8 cellular contexts compared by ENCODE assay signal in genomic region chr2:111883661-111884591, GRCh38. TPM values are rescaled to one million over a fixed set of nuclear protein-coding genes. Genes with fewer than 3 reads are reported as not detected.
DNase-seq lines count a peak whose midpoint lies in the region; ATAC-seq and TF ChIP-seq lines count a peak whose summit lies in the region.

A gene with protein sequence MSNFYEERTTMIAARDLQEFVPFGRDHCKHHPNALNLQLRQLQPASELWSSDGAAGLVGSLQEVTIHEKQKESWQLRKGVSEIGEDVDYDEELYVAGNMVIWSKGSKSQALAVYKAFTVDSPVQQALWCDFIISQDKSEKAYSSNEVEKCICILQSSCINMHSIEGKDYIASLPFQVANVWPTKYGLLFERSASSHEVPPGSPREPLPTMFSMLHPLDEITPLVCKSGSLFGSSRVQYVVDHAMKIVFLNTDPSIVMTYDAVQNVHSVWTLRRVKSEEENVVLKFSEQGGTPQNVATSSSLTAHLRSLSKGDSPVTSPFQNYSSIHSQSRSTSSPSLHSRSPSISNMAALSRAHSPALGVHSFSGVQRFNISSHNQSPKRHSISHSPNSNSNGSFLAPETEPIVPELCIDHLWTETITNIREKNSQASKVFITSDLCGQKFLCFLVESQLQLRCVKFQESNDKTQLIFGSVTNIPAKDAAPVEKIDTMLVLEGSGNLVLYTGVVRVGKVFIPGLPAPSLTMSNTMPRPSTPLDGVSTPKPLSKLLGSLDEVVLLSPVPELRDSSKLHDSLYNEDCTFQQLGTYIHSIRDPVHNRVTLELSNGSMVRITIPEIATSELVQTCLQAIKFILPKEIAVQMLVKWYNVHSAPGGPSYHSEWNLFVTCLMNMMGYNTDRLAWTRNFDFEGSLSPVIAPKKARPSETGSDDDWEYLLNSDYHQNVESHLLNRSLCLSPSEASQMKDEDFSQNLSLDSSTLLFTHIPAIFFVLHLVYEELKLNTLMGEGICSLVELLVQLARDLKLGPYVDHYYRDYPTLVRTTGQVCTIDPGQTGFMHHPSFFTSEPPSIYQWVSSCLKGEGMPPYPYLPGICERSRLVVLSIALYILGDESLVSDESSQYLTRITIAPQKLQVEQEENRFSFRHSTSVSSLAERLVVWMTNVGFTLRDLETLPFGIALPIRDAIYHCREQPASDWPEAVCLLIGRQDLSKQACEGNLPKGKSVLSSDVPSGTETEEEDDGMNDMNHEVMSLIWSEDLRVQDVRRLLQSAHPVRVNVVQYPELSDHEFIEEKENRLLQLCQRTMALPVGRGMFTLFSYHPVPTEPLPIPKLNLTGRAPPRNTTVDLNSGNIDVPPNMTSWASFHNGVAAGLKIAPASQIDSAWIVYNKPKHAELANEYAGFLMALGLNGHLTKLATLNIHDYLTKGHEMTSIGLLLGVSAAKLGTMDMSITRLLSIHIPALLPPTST (N-terminal part only) (minus strand): TSS chr2:111884193. CDS start chr2:111880825, 3,368 bp downstream.

- H3K36me3 Mint-ChIP-seq in T-helper 1 cell treated with Interleukin-12 subunit alpha and Interleukin-12 subunit beta and Interleukin-4 antibody, amounts not matched to agents 30 μg/mL and 1 μg/mL, for 36 hours (ENCODE audit: low read depth) = peaks cover under 1% of the 10 kb centered on the region

- in situ Hi-C loops in GM13976 (cut with MboI; ENCODE audit: low sequenced_read_pairs, unreplicated experiment) = no loop called here

- peak within 1 kb of the TSS; percentile 97 for H3K4me3 Mint-ChIP-seq in T-helper 1 cell treated with Interleukin-12 subunit alpha and Interleukin-12 subunit beta and Interleukin-4 antibody, amounts not matched to agents 30 μg/mL and 1 μg/mL, for 36 hours

- H3K36me3 ChIP-seq in urinary bladder (ENCODE audit: insufficient read depth) = no peaks in the 10 kb centered on the region

- peak within 1 kb of the TSS; percentile 85 for H3K27ac Mint-ChIP-seq in T-helper 1 cell treated with Interleukin-12 subunit alpha and Interleukin-12 subunit beta and Interleukin-4 antibody, amounts not matched to agents 30 μg/mL and 1 μg/mL, for 36 hours

- H3K27ac ChIP-seq in urinary bladder (ENCODE audit: low read depth) = peak within 1 kb of the TSS; percentile 82

- no peak for TF ChIP-seq CTCF in GM13976 (IDR thresholded peaks at IDR 0.05; ENCODE audit: borderline replicate concordance, control extremely low read depth, extremely low read depth, insufficient read depth, missing control alignments)

- DNase-seq in GM13976 (ENCODE audit: low spot score) (peak; percentile 90), NCI-H1417 (lab: John Stamatoyannopoulos, UW) (peak; percentile 70 to 93 (median 91)), amniotic stem cell (lab: John Stamatoyannopoulos, UW) (peak; percentile 58), left ventricle myocardium superior (peak; percentile 92), pulmonary artery endothelial cell (ENCODE audit: low read depth, low spot score) (no peak)

- peaks cover 14% of the 10 kb centered on the region for H3K4me1 Mint-ChIP-seq in T-helper 1 cell treated with Interleukin-12 subunit alpha and Interleukin-12 subunit beta and Interleukin-4 antibody, amounts not matched to agents 30 μg/mL and 1 μg/mL, for 36 hours (ENCODE audit: low read depth)

- ATAC-seq in HG02763 (IDR thresholded peaks at IDR 0.05; ENCODE audit: unreplicated experiment) (peak; percentile 90), left ventricle myocardium superior (peak; percentile 98)

- H3K4me1 ChIP-seq in urinary bladder (ENCODE audit: insufficient read depth) = no peaks in the 10 kb centered on the region

- intact Hi-C loops in left ventricle myocardium superior (cut with micrococcal nuclease) = no loop called here

- H3K27me3 Mint-ChIP-seq in T-helper 1 cell treated with Interleukin-12 subunit alpha and Interleukin-12 subunit beta and Interleukin-4 antibody, amounts not matched to agents 30 μg/mL and 1 μg/mL, for 36 hours (ENCODE audit: low read depth) = no peaks in the 10 kb centered on the region

- no peaks in the 10 kb centered on the region for H3K9me3 Mint-ChIP-seq in T-helper 1 cell treated with Interleukin-12 subunit alpha and Interleukin-12 subunit beta and Interleukin-4 antibody, amounts not matched to agents 30 μg/mL and 1 μg/mL, for 36 hours

- H3K4me3 ChIP-seq in urinary bladder (ENCODE audit: low read depth, low read length) = peak within 1 kb of the TSS; percentile 88

- under 1% methylated on average over 73 of the region's 73 CpGs for WGBS in urinary bladder

RNA-seq across cellular contexts. Expression of the gene that starts here (rescaled TPM):
- total RNA-seq in left ventricle myocardium superior = 18.5 TPM
- 77.4 and 104 TPM in 2 replicates for total RNA-seq in pulmonary artery endothelial cell
- total RNA-seq in urinary bladder = 71.1 TPM
- polyA plus RNA-seq in urinary bladder = 12.4 TPM
